In the genomic region with DNA sequence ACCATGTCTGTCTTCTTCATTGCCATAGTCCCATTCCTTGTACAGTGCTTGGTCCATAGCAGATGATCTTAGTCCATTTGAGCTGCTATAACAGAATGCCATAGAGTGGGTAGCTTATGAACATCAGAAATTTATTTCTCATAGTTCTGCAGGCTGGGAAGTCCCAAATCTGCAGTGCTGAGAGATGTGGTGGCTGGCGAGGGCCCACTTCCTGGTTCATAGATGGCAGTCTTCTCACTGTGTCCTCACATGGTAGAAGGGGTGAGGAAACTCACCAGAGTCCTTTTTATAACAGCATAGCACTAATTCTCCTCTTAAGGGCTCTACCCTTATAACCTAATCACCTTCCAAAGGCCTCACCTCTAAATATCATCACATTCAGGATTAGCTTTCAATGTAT, we compare ENCODE assay signal across 12 cellular contexts. TPM values are rescaled to one million over a fixed set of nuclear protein-coding genes. Genes with fewer than 3 reads are reported as not detected.
DNase-seq lines count a peak whose midpoint lies in the region; ATAC-seq, FAIRE-seq and TF ChIP-seq lines count a peak whose summit lies in the region.
"Had no signal": no experiment of that assay in that cellular context is flagged by ENCODE, and none has a peak within 500 bp of the region (broad histone marks: within the 10 kb centered on the region; RNA-seq: fewer than 3 reads in every experiment).

No MANE protein-coding gene starts in this region.

- H3K9ac ChIP-seq in K562 (ENCODE audit: insufficient read depth in 1 of 2, low read depth in 2 of 2, low read length in 2 of 2), result no peak overlapping the region

- peaks cover 12% of the 10 kb centered on the region for H3K9me3 ChIP-seq in K562 (replicated peaks; ENCODE audit: control insufficient read depth, insufficient read depth, low read depth, low read length)
- H3K9me3 ChIP-seq: Caco-2, heart right ventricle had no signal

- 0 out of 2 replicates have a peak overlapping the region, but pooled peaks have one; percentile 3 for H2AFZ ChIP-seq in K562 (ENCODE audit: low read depth, low read length)

- no peak for TF ChIP-seq CTCF in K562 (IDR thresholded peaks at IDR 0.05 in 2 of 3, conservative IDR thresholded peaks at IDR 0.05 in 1 of 3; ENCODE audit: insufficient read depth in 2 of 3, low read depth in 1 of 3, low read length in 3 of 3)

- no peak overlapping the region for H3K27ac ChIP-seq in K562 (ENCODE audit: extremely low read depth, low read depth, low read length)

- intact Hi-C loops in K562 (cut with micrococcal nuclease), result no loop called here

- peaks cover 14 to 40% of the 10 kb centered on the region in 2 experiments for H3K4me1 ChIP-seq in K562 (replicated peaks in 1 of 2; ENCODE audit: control insufficient read depth in 2 of 2, insufficient read depth in 2 of 2, low read length in 2 of 2)

- no peaks in the 10 kb centered on the region for H3K27me3 ChIP-seq in K562 (ENCODE audit: control insufficient read depth in 2 of 2, insufficient read depth in 2 of 2, low read length in 2 of 2)
- H3K27me3 ChIP-seq: heart right ventricle had no signal

- WGBS in K562 (ENCODE audit: insufficient coverage, low coverage, missing lambda C conversion rate), result 60% methylated on average over 1 of the region's 1 CpG

- H3K4me3 Mint-ChIP-seq in IgD-negative memory B cell, result peak overlapping the region; percentile 12 to 85 (median 73)

- no peaks in the 10 kb centered on the region for H4K20me1 ChIP-seq in K562 (replicated peaks; ENCODE audit: control insufficient read depth, insufficient read depth, low read length)

- no peaks in the 10 kb centered on the region for H3K27me3 Mint-ChIP-seq in IgD-negative memory B cell

- POLR2A ChIA-PET in K562 (lab: Yijun Ruan, JAX), result interaction anchor here (1.3 kb wide), 1 partner anchor 25 kb away, joined by 3 read pairs; no protein-coding TSS in a partner anchor

- H3K4me2 ChIP-seq in K562 (ENCODE audit: insufficient read depth, low read length), result no peak overlapping the region

- H3K9me1 ChIP-seq in K562 (ENCODE audit: control insufficient read depth, insufficient read depth, low read length), result no peaks in the 10 kb centered on the region

- no peak for TF ChIP-seq POLR2A in K562 (conservative IDR thresholded peaks at IDR 0.05)

- peak; percentile 62 for DNase-seq in activated CD4-positive, alpha-beta T cell treated with anti-CD3 and anti-CD28 coated beads for 48 hours
- DNase-seq in K562 (ENCODE audit: extremely low read depth in 1 of 4, low spot score in 3 of 4) (no peak), nucleus accumbens (lab: John Stamatoyannopoulos, UW) (no peak), RCC 7860 (ENCODE audit: low spot score) (no peak)
- peak; percentile 56 for DNase-seq in stimulated activated CD8-positive, alpha-beta memory T cell treated with anti-CD3 and anti-CD28 coated beads, Interleukin-12 subunit alpha, Interleukin-12 subunit beta, amount 100 ng/mL, for 1 hour (ENCODE audit: low read depth)
- DNase-seq: Caco-2, heart right ventricle, NCI-H1092 treated with DMSO at 0.1 percent for 48 hours had no signal

- H3K4me1 Mint-ChIP-seq in IgD-negative memory B cell, result peaks cover 75 to 81% (median 79%) of the 10 kb centered on the region in 3 donors

- no peak overlapping the region for H3K4me3 ChIP-seq in K562
- H3K4me3 ChIP-seq: heart right ventricle had no signal

- ATAC-seq in K562 (no peak), HG03095 (IDR thresholded peaks at IDR 0.05; ENCODE audit: unreplicated experiment) (no peak), HG02588 (IDR thresholded peaks at IDR 0.05; ENCODE audit: unreplicated experiment) (no peak)
- ATAC-seq: heart right ventricle had no signal

- no peaks in the 10 kb centered on the region for H3K79me2 ChIP-seq in K562 (ENCODE audit: control insufficient read depth, insufficient read depth, low read length)

- no peaks in the 10 kb centered on the region for H3K36me3 ChIP-seq in K562 (ENCODE audit: control insufficient read depth, insufficient read depth, low read length)
- H3K36me3 ChIP-seq: heart right ventricle had no signal

- BruUV-seq in K562 (replicated peaks; lab: Mats Ljungman, UMichigan), result no TSS peak

- in situ Hi-C loops in K562 (cut with MboI), result no loop called here

- H3K9me3 Mint-ChIP-seq in IgD-negative memory B cell, result no peaks in the 10 kb centered on the region

- peaks cover 1% of the 10 kb centered on the region for H3K36me3 Mint-ChIP-seq in IgD-negative memory B cell

- CTCF ChIA-PET in K562 (lab: Yijun Ruan, JAX; ENCODE audit: low intra/inter-chr PET ratio), result no interaction called here

- FAIRE-seq in K562 (lab: Jason Lieb, UNC) (no peak), RCC 7860 (lab: Jason Lieb, UNC) (no peak)
- FAIRE-seq: colon had no signal

- H3K27ac Mint-ChIP-seq in IgD-negative memory B cell, result peak overlapping the region; percentile 10 to 83 (median 83)

- TF ChIP-seq EP300 in K562 (IDR thresholded peaks at IDR 0.05; ENCODE audit: low read length), result no peak

- TF ChIP-seq RAD21 in K562 (CRISPR knock-in tag; conservative IDR thresholded peaks at IDR 0.05 in 1 of 2, IDR thresholded peaks at IDR 0.05 in 1 of 2), result no peak

TF ChIP-seq in K562, 482 proteins besides CTCF, POLR2A, EP300 and RAD21 (continues in another document):
- TF ChIP-seq AFF4 (CRISPR knock-in tag; IDR thresholded peaks at IDR 0.05) (no peak), ZNF589 (CRISPR knock-in tag; IDR thresholded peaks at IDR 0.05; ENCODE audit: low read depth) (no peak), RBM14 (IDR thresholded peaks at IDR 0.05; ENCODE audit: borderline replicate concordance, insufficient read depth, low read depth, low read length) (no peak), PRMT5 (CRISPR knock-in tag; IDR thresholded peaks at IDR 0.05) (no peak), GTF3C2 (IDR thresholded peaks at IDR 0.05; ENCODE audit: borderline replicate concordance, extremely low read depth, insufficient read length) (no peak), ARID1B (IDR thresholded peaks at IDR 0.05) (no peak)

RNA-seq across cellular contexts. Expression of gene RAP1A, which starts 23.1 kb away (rescaled TPM):
- polyA plus RNA-seq in IgD-negative memory B cell (44.9 TPM), K562 (2011; rRNA removed) (49.0 and 77.3 TPM in 2 replicates), K562 (2014; fragmentation: Illumina TruSeq; extraction: Trizol) (68.8 and 86.2 TPM in 2 replicates), K562 (2014; fragmentation: Nextera tagmentation; extraction: Ambion mirVana) (10 to 100 TPM; 21.3 to 28.9 TPM), K562 (2014; rRNA removed) (45.9 and 48.2 TPM in 2 replicates)
- 4.2 and 14.3 TPM in 2 replicates for total RNA-seq in K562 (2011; cell fraction: chromatin; rRNA removed; ENCODE audit: low replicate concordance)
- total RNA-seq in K562 (2011; cell fraction: nucleolus; rRNA removed), result 2.2 and 3.4 TPM in 2 replicates
- total RNA-seq in K562 (2011; cell fraction: nucleoplasm; rRNA removed), result 7.9 and 18.7 TPM in 2 replicates
- total RNA-seq in K562 (2014; rRNA removed) (13.4 and 19.0 TPM in 2 replicates), K562 (2014; rRNA removed; fragmentation: Illumina TruSeq; extraction: Trizol) (32.5 and 40.1 TPM in 2 replicates), K562 (2015; rRNA removed; fragmentation: Illumina TruSeq; extraction: Trizol) (19.4 and 24.5 TPM in 2 replicates), K562 (2021) (57.6 and 60.7 TPM in 2 replicates)
- 11.3 and 24.6 TPM in 2 replicates for polyA plus RNA-seq in K562 (2011; cell fraction: cytosol; rRNA removed)
- polyA plus RNA-seq in K562 (2011; cell fraction: nucleus; rRNA removed), result 6.6 and 11.5 TPM in 2 replicates
- 68.6 and 95.0 TPM in 2 replicates for polyA plus RNA-seq in K562 (2012)
- 49.7 and 52.8 TPM in 2 replicates for polyA minus RNA-seq in K562 (2011; rRNA and poly(A)+ RNA removed)
- polyA minus RNA-seq in K562 (2011; cell fraction: cytosol; rRNA and poly(A)+ RNA removed), result 20.3 and 24.0 TPM in 2 replicates
- 4.7 and 9.1 TPM in 2 replicates for polyA minus RNA-seq in K562 (2011; cell fraction: nucleus; rRNA and poly(A)+ RNA removed)

Comparison
In these comparisons a context has a peak if more than half of its experiments do, and no peak if none do; other contexts are left out.
1. DNase-seq: peak in activated CD4-positive, alpha-beta T cell treated with anti-CD3 and anti-CD28 coated beads for 48 hours (single experiment) and stimulated activated CD8-positive, alpha-beta memory T cell treated with anti-CD3 and anti-CD28 coated beads, Interleukin-12 subunit alpha, Interleukin-12 subunit beta, amount 100 ng/mL, for 1 hour (single experiment); none in K562 (0 of 4), nucleus accumbens (0 of 56) and RCC 7860 (single experiment).